ENCODE assay signal across 6 cellular contexts in the genomic region with DNA sequence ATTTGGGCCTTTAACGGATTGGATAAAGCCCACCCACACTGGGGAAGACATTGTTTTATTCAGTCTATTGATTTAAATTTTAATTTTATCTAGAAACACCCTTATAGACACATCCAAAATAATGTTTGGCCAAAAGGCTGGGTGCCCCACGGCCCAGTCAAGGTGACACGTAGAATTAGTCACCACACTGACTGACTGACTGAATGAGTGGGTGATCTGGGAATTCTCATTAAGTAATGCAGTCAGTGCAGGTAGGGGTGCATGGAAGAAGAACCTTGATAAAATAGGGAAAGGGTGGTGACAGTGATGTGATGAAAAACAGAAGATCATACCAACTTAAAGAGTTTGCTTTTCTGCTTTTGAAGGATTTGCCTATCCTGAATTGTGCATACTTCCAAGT.
"Had no signal": no experiment of that assay in that cellular context is flagged by ENCODE, and none has a peak within 500 bp of the region (broad histone marks: within the 10 kb centered on the region; RNA-seq: fewer than 3 reads in every experiment).

No MANE protein-coding gene starts in this region.

- DNase-seq: GM23248, GOT3, H7, H9, HCEC 1CT, HFFc6 had no signal
